In genomic region chr16:19717319-19717718, GRCh38 we compare ENCODE assay signal across 9 cellular contexts. TPM values are rescaled to one million over a fixed set of nuclear protein-coding genes. Genes with fewer than 3 reads are reported as not detected.
A peak's percentile ranks its signal among the peaks of the same experiment; 100 is the strongest.
DNase-seq lines count a peak whose midpoint lies in the region; ATAC-seq, FAIRE-seq and TF ChIP-seq lines count a peak whose summit lies in the region.
"Had no signal": no experiment of that assay in that cellular context is flagged by ENCODE, and none has a peak within 500 bp of the region (broad histone marks: within the 10 kb centered on the region; RNA-seq: fewer than 3 reads in every experiment).

No MANE protein-coding gene starts in this region.

- H3K27me3 ChIP-seq in tibial artery: no peaks in the 10 kb centered on the region

- H3K36me3 ChIP-seq in tibial artery: peaks cover 9 to 25% (median 13%) of the 10 kb centered on the region in 3 donors

- peaks cover 14% of the 10 kb centered on the region for H3K36me3 Mint-ChIP-seq in activated T-cell treated with anti-CD3 and anti-CD28 coated beads, Interleukin-2, amount 50 U/mL, for 4 hours (ENCODE audit: insufficient read depth)
- peaks cover 25% of the 10 kb centered on the region for H3K36me3 Mint-ChIP-seq in activated naive CD8-positive, alpha-beta T cell treated with anti-CD3 and anti-CD28 coated beads, Interleukin-2, amount 50 U/mL, for 24 hours (ENCODE audit: low read depth)

- FAIRE-seq in GM12891 (lab: Jason Lieb, UNC): no peak
- FAIRE-seq: endometrium had no signal

- peaks cover 0 to 27% (median 23%) of the 10 kb centered on the region in 4 donors for H3K4me1 ChIP-seq in tibial artery

- ATAC-seq in activated T-cell treated with anti-CD3 and anti-CD28 coated beads, Interleukin-2, amount 50 U/mL, for 4 hours: no peak
- ATAC-seq in activated naive CD8-positive, alpha-beta T cell treated with anti-CD3 and anti-CD28 coated beads, Interleukin-2, amount 50 U/mL, for 24 hours: no peak

- H3K9me3 Mint-ChIP-seq in activated T-cell treated with anti-CD3 and anti-CD28 coated beads, Interleukin-2, amount 50 U/mL, for 4 hours: no peaks in the 10 kb centered on the region
- no peaks in the 10 kb centered on the region for H3K9me3 Mint-ChIP-seq in activated naive CD8-positive, alpha-beta T cell treated with anti-CD3 and anti-CD28 coated beads, Interleukin-2, amount 50 U/mL, for 24 hours

- H3K4me1 Mint-ChIP-seq in activated T-cell treated with anti-CD3 and anti-CD28 coated beads, Interleukin-2, amount 50 U/mL, for 4 hours (ENCODE audit: low read depth): peaks cover 27% of the 10 kb centered on the region
- H3K4me1 Mint-ChIP-seq in activated naive CD8-positive, alpha-beta T cell treated with anti-CD3 and anti-CD28 coated beads, Interleukin-2, amount 50 U/mL, for 24 hours: peaks cover 22% of the 10 kb centered on the region

- peak overlapping the region; percentile 92 to 100 for H3K4me3 ChIP-seq in tibial artery

- H3K9me3 ChIP-seq in tibial artery: no peaks in the 10 kb centered on the region

- no peak for TF ChIP-seq POLR2A in GM12891 (IDR thresholded peaks at IDR 0.05; ENCODE audit: low read depth, low read length)

- intact Hi-C loops in tibial artery (cut with DNase I; ENCODE audit: low total_unique reads): loop anchor here (10.0 kb wide), 2 partner anchors 163 to 167 kb away; partner anchors contain the start of genes GPRC5B and VPS35L

- H3K27ac Mint-ChIP-seq in activated naive CD8-positive, alpha-beta T cell treated with anti-CD3 and anti-CD28 coated beads, Interleukin-2, amount 50 U/mL, for 24 hours: peak overlapping the region; percentile 91

- no peak for TF ChIP-seq CTCF in tibial artery (IDR thresholded peaks at IDR 0.05)

- H3K4me3 Mint-ChIP-seq in activated T-cell treated with anti-CD3 and anti-CD28 coated beads, Interleukin-2, amount 50 U/mL, for 4 hours: peak overlapping the region; percentile 96
- peak overlapping the region; percentile 91 for H3K4me3 Mint-ChIP-seq in activated naive CD8-positive, alpha-beta T cell treated with anti-CD3 and anti-CD28 coated beads, Interleukin-2, amount 50 U/mL, for 24 hours

- DNase-seq in activated T-cell treated with anti-CD3 and anti-CD28 coated beads, Interleukin-2, amount 50 U/mL, for 4 hours: no peak
- no peak for DNase-seq in activated T-cell treated with anti-CD3 and anti-CD28 coated beads for 4 hours
- DNase-seq in activated naive CD8-positive, alpha-beta T cell treated with anti-CD3 and anti-CD28 coated beads, Interleukin-2, amount 50 U/mL, for 24 hours: no peak
- DNase-seq in kidney tubule cell (ENCODE audit: low spot score): peak; percentile 11
- DNase-seq in tibial artery: no peak
- DNase-seq in GM12891 (ENCODE audit: insufficient read length, low spot score): no peak
- DNase-seq in SKM-1 treated with dmso at 0.1 percent for 144 hours (lab: John Stamatoyannopoulos, UW; ENCODE audit: unreplicated experiment): no peak
- no peak for DNase-seq in D341Med (ENCODE audit: low spot score)

- peak overlapping the region; percentile 79 to 83 for H3K27ac ChIP-seq in tibial artery

- no peaks in the 10 kb centered on the region for H3K27me3 Mint-ChIP-seq in activated T-cell treated with anti-CD3 and anti-CD28 coated beads, Interleukin-2, amount 50 U/mL, for 4 hours (ENCODE audit: low read depth)
- no peaks in the 10 kb centered on the region for H3K27me3 Mint-ChIP-seq in activated naive CD8-positive, alpha-beta T cell treated with anti-CD3 and anti-CD28 coated beads, Interleukin-2, amount 50 U/mL, for 24 hours

TF ChIP-seq in GM12891, 5 proteins besides CTCF, POLR2A, EP300 and RAD21:
- TF ChIP-seq POU2F2 (IDR thresholded peaks at IDR 0.05; ENCODE audit: low read depth, low read length): no peak
- TF ChIP-seq TAF1 (IDR thresholded peaks at IDR 0.05; ENCODE audit: low read depth, low read length): no peak
- TF ChIP-seq POLR2AphosphoS5 (IDR thresholded peaks at IDR 0.05; ENCODE audit: low read depth, low read length): no peak
- TF ChIP-seq PAX5 (IDR thresholded peaks at IDR 0.05; ENCODE audit: insufficient read depth, low read length, severe bottlenecking): no peak
- no peak for TF ChIP-seq SPI1 (IDR thresholded peaks at IDR 0.05; ENCODE audit: low read depth, low read length)

RNA-seq across cellular contexts. Expression of gene KNOP1, which starts 0.7 kb away (rescaled TPM):
- 10 to 100 TPM; 28.6 to 37.0 (median 33.6) TPM for total RNA-seq in activated T-cell treated with anti-CD3 and anti-CD28 coated beads, Interleukin-2, amount 50 U/mL, for 4 hours
- 17.7 TPM for polyA plus RNA-seq in GM12891 (2012; ENCODE audit: low read depth, missing spikeins)

RNA-seq across cellular contexts. Expression of gene IQCK, which starts 0.8 kb away (rescaled TPM):
- total RNA-seq in activated T-cell treated with anti-CD3 and anti-CD28 coated beads, Interleukin-2, amount 50 U/mL, for 4 hours: 1 to 10 TPM; 3.2 to 5.4 (median 3.6) TPM
- 1.0 TPM for polyA plus RNA-seq in GM12891 (2012; ENCODE audit: low read depth, missing spikeins)
